Comparison of ENCODE assay signal across 8 cellular contexts in genomic region chr12:92146865-92147264, GRCh38. TPM values are rescaled to one million over a fixed set of nuclear protein-coding genes. Genes with fewer than 3 reads are reported as not detected.
DNase-seq lines count a peak whose midpoint lies in the region; ATAC-seq and TF ChIP-seq lines count a peak whose summit lies in the region.

No MANE protein-coding gene starts in this region.

- no peak for ATAC-seq in naive thymus-derived CD8-positive, alpha-beta T cell
- no peak for ATAC-seq in GM19023 (IDR thresholded peaks at IDR 0.05; ENCODE audit: unreplicated experiment)
- ATAC-seq in HG03025 (IDR thresholded peaks at IDR 0.05; ENCODE audit: low FRiP score, unreplicated experiment): no peak

- peak overlapping the region; percentile 65 for H3K4me3 ChIP-seq in BJ (ENCODE audit: low read depth, low read length)
- peak overlapping the region; percentile 82 for H3K4me3 ChIP-seq in Jurkat, Clone E6-1 (ENCODE audit: low read length)

- POLR2A ChIA-PET in BJ (lab: Charles Lee): no interaction called here
- POLR2A ChIA-PET in naive thymus-derived CD8-positive, alpha-beta T cell (lab: Charles Lee): interaction anchor here (0.6 to 7.8 kb wide), 41 partner anchors 11 to 765 kb away, joined by 3 to 283 read pairs (median 13); no protein-coding TSS in a partner anchor

- H3K27me3 ChIP-seq in BJ (ENCODE audit: control insufficient read depth, insufficient read depth, low read length): no peaks in the 10 kb centered on the region

- peaks cover 0 to 4% (median 0%) of the 10 kb centered on the region in 5 donors for H3K27me3 Mint-ChIP-seq in naive thymus-derived CD8-positive, alpha-beta T cell

- H3K36me3 ChIP-seq in BJ (ENCODE audit: control insufficient read depth, insufficient read depth, low read length): no peaks in the 10 kb centered on the region

- H3K36me3 Mint-ChIP-seq in naive thymus-derived CD8-positive, alpha-beta T cell: peaks cover 42 to 62% (median 56%) of the 10 kb centered on the region in 3 donors

- peak overlapping the region; percentile 91 to 100 (median 99) for H3K27ac Mint-ChIP-seq in naive thymus-derived CD8-positive, alpha-beta T cell

- H3K9me3 Mint-ChIP-seq in naive thymus-derived CD8-positive, alpha-beta T cell: peaks cover 0 to 10% (median 0%) of the 10 kb centered on the region in 9 donors

- no peak for DNase-seq in BJ (ENCODE audit: low read depth)
- no peak for DNase-seq in Jurkat, Clone E6-1 (ENCODE audit: low read depth, low spot score)
- DNase-seq in cerebellar cortex (ENCODE audit: low spot score): peak; percentile 49
- DNase-seq in naive thymus-derived CD8-positive, alpha-beta T cell: no peak
- DNase-seq in NCI-H1436 (lab: John Stamatoyannopoulos, UW): no peak
- DNase-seq in SHP77 (lab: John Stamatoyannopoulos, UW): no peak

- no peak for TF ChIP-seq CTCF in BJ (IDR thresholded peaks at IDR 0.05; ENCODE audit: insufficient read depth, low read depth, low read length)

- peak overlapping the region; percentile 89 to 100 (median 100) for H3K4me3 Mint-ChIP-seq in naive thymus-derived CD8-positive, alpha-beta T cell

- CTCF ChIA-PET in BJ (lab: Yijun Ruan, JAX): interaction anchor here (0.6 kb wide), 2 partner anchors 20 to 25 kb away, joined by 3 read pairs; no protein-coding TSS in a partner anchor

- H3K4me1 Mint-ChIP-seq in naive thymus-derived CD8-positive, alpha-beta T cell: peaks cover 20 to 44% (median 31%) of the 10 kb centered on the region in 4 donors

RNA-seq across cellular contexts. Expression of gene BTG1, which starts 1.2 kb away (rescaled TPM):
- polyA plus RNA-seq in BJ (2011; rRNA removed): 73.8 and 81.3 TPM in 2 replicates
- 66.4 and 77.9 TPM in 2 replicates for polyA minus RNA-seq in BJ (2011; rRNA and poly(A)+ RNA removed)
- polyA plus RNA-seq in Jurkat, Clone E6-1 (2012; ENCODE audit: insufficient read depth, insufficient read length): 43.3 TPM
- total RNA-seq in naive thymus-derived CD8-positive, alpha-beta T cell: 100 to 1,000 TPM; 537 to 544 TPM
- polyA plus RNA-seq in naive thymus-derived CD8-positive, alpha-beta T cell: 100 to 1,000 TPM; 705 to 889 (median 719) TPM
